20 cellular contexts compared by ENCODE assay signal in genomic region chr7:50674896-50675835, GRCh38.
DNase-seq lines count a peak whose midpoint lies in the region; ATAC-seq, FAIRE-seq and TF ChIP-seq lines count a peak whose summit lies in the region.
"Had no signal": no experiment of that assay in that cellular context is flagged by ENCODE, and none has a peak within 500 bp of the region (broad histone marks: within the 10 kb centered on the region; RNA-seq: fewer than 3 reads in every experiment).

No MANE protein-coding gene starts in this region.

- H2BK5ac ChIP-seq in neuronal stem cell (ENCODE audit: low read length), result no peak overlapping the region

- no peak overlapping the region for H2BK15ac ChIP-seq in neuronal stem cell (ENCODE audit: low read length)

- peaks cover 17 to 59% of the 10 kb centered on the region in 2 donors for H3K36me3 ChIP-seq in neuronal stem cell (replicated peaks in 1 of 2; ENCODE audit: control insufficient read depth in 2 of 2, insufficient read depth in 2 of 2, low read length in 2 of 2)
- H3K36me3 ChIP-seq: BE2C, SJSA1 had no signal

- peaks cover 6 to 16% of the 10 kb centered on the region in 2 donors for H3K4me1 ChIP-seq in neuronal stem cell (ENCODE audit: control insufficient read depth in 2 of 2, insufficient read depth in 1 of 2, low read depth in 1 of 2, low read length in 2 of 2)
- H3K4me1 ChIP-seq: BE2C, SJSA1 had no signal

- H2AK5ac ChIP-seq in neuronal stem cell (ENCODE audit: low read depth, low read length), result no peak overlapping the region

- no peak overlapping the region for H3K4me2 ChIP-seq in neuronal stem cell (ENCODE audit: insufficient read depth, low read length, poor library complexity, severe bottlenecking)

- peak overlapping the region; percentile 55 for H3K18ac ChIP-seq in neuronal stem cell (ENCODE audit: low read length)

- peak overlapping the region; percentile 67 for H3K9ac ChIP-seq in neuronal stem cell (ENCODE audit: low read depth, low read length, poor library complexity)

- H3K23ac ChIP-seq in neuronal stem cell (ENCODE audit: low read depth, low read length, poor library complexity), result no peak overlapping the region

- no peak for TF ChIP-seq CTCF in dorsolateral prefrontal cortex (IDR thresholded peaks at IDR 0.05 in 54 of 56, conservative IDR thresholded peaks at IDR 0.05 in 2 of 56; ENCODE audit: low read depth in 1 of 56, partially characterized antibody in 56 of 56)

- H3K27me3 ChIP-seq in dorsolateral prefrontal cortex, result no peaks in the 10 kb centered on the region
- H3K27me3 ChIP-seq in neuronal stem cell (ENCODE audit: control insufficient read depth in 3 of 3, insufficient read depth in 3 of 3, low read depth in 1 of 3, low read length in 3 of 3), result no peaks in the 10 kb centered on the region
- H3K27me3 ChIP-seq: BE2C, SJSA1 had no signal

- DNase-seq in dorsolateral prefrontal cortex (peak in 1 of 10 donors; percentile 37), neuronal stem cell (ENCODE audit: low spot score) (no peak), urothelium cell line (ENCODE audit: low spot score) (no peak), DMS53 treated with DMSO at 0.1 percent for 48 hours (lab: John Stamatoyannopoulos, UW; ENCODE audit: unreplicated experiment) (no peak)
- no peak for DNase-seq in stimulated activated CD4-positive, alpha-beta T cell treated with anti-CD3 and anti-CD28 coated beads, Interleukin-1b, Interleukin-23, amount 100 ng/mL, for 48 hours
- DNase-seq: BE2C; CD4-positive, alpha-beta memory T cell; HCEC 1CT; NCI-H1048; NCI-H2107; NCI-H345; NCI-H526 treated with DMSO at 0.1 percent for 48 hours; NK-92 treated with Interleukin-12 subunit alpha and Interleukin-12 subunit beta, amount 100 ng/mL, for 24 hours; PC-3 had no signal

- no peak for ATAC-seq in HG03139 (IDR thresholded peaks at IDR 0.05; ENCODE audit: unreplicated experiment)
- ATAC-seq: K562, PC-3 had no signal

- H4K8ac ChIP-seq in neuronal stem cell (ENCODE audit: low read depth, low read length), result peak overlapping the region; percentile 29

- no peak overlapping the region for H2BK12ac ChIP-seq in neuronal stem cell (ENCODE audit: low read length)

- no peak overlapping the region for H2BK120ac ChIP-seq in neuronal stem cell (ENCODE audit: low read depth, low read length)

- H2AFZ ChIP-seq in neuronal stem cell (ENCODE audit: low read length), result no peak overlapping the region

- H3K4me3 ChIP-seq in dorsolateral prefrontal cortex (no peak overlapping the region), neuronal stem cell (ENCODE audit: low read length in 2 of 2) (no peak overlapping the region)
- H3K4me3 ChIP-seq: K562, SJSA1 had no signal

- intact Hi-C loops in dorsolateral prefrontal cortex (cut with DNase I), result loop anchor here in 1 of 2 donors (2.0 to 10.0 kb wide), 2 partner anchors 34 to 80 kb away; no protein-coding TSS in a partner anchor

- no peak overlapping the region for H4K91ac ChIP-seq in neuronal stem cell (ENCODE audit: low read depth, low read length, poor library complexity)

- H3K79me1 ChIP-seq in neuronal stem cell (ENCODE audit: low read depth, low read length), result peaks cover 8% of the 10 kb centered on the region

- H3K27ac ChIP-seq in angular gyrus (ENCODE audit: low read depth, low read length), result peak overlapping the region; percentile 27
- peak overlapping the region in 52 of 59 donors; percentile 8 to 95 (median 84) for H3K27ac ChIP-seq in dorsolateral prefrontal cortex
- no peak overlapping the region for H3K27ac ChIP-seq in neuronal stem cell (replicated peaks; ENCODE audit: low read length)
- H3K27ac ChIP-seq: SJSA1 had no signal

- no peak overlapping the region for H3K4ac ChIP-seq in neuronal stem cell (ENCODE audit: low read length)

- no CpG with 5 or more reads among the region's 11 CpGs for WGBS in neuronal stem cell (ENCODE audit: extremely low coverage in 2 of 2, insufficient read length in 2 of 2, insufficient replicate concordance in 1 of 2), 2 donors

- peak overlapping the region; percentile 60 for H3K14ac ChIP-seq in neuronal stem cell (ENCODE audit: low read length)

- FAIRE-seq in urothelium cell line (lab: Jason Lieb, UNC), result peak; percentile 69
- FAIRE-seq: D721Med, HTR-8/SVneo, K562 had no signal

- H3K9me3 ChIP-seq in neuronal stem cell (replicated peaks in 1 of 2; ENCODE audit: control insufficient read depth in 2 of 2, insufficient read depth in 1 of 2, low read depth in 1 of 2, low read length in 2 of 2), result peaks cover 0 to 34% of the 10 kb centered on the region in 2 donors
- H3K9me3 ChIP-seq: BE2C, SJSA1 had no signal
